In the genomic region with DNA sequence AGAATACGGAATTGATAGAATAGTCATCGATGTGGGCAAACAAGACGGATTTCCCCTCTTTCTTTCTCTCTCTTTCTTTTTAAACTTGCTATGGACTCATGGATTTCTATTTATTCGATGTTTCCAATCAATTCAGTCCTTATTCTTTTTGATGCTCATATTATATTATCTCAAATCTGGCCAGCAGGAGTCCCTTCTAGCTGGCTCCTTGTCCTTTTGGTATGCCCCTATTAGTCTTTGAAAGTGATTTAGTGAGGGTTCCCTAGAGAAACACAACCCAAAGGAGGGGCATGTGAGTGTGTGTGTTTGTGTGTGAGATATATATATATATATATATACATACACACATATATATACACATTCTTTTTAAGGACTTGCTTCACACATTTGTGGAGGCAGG, we compare ENCODE assay signal across 1 cellular context.
TF ChIP-seq lines count a peak whose summit lies in the region.

No MANE protein-coding gene starts in this region.

TF ChIP-seq in IMR-90, 13 proteins besides CTCF, POLR2A, EP300 and RAD21 (continued from another document):
- TF ChIP-seq CEBPB (IDR thresholded peaks at IDR 0.05; ENCODE audit: low read depth, low read length) (no peak), MXI1 (IDR thresholded peaks at IDR 0.05; ENCODE audit: borderline replicate concordance, low read depth, low read length) (no peak), FOS (IDR thresholded peaks at IDR 0.05; ENCODE audit: low read depth, low read length) (no peak), MAFK (IDR thresholded peaks at IDR 0.05; ENCODE audit: low read depth, low read length) (no peak), SMC3 (IDR thresholded peaks at IDR 0.05; ENCODE audit: low read depth, low read length) (no peak), RFX5 (IDR thresholded peaks at IDR 0.05; ENCODE audit: low read depth, low read length) (no peak), NFE2L2 (IDR thresholded peaks at IDR 0.05; ENCODE audit: low read depth, low read length) (no peak), BHLHE40 (IDR thresholded peaks at IDR 0.05; ENCODE audit: low read depth, low read length) (no peak)
- TF ChIP-seq, protein P1, sequence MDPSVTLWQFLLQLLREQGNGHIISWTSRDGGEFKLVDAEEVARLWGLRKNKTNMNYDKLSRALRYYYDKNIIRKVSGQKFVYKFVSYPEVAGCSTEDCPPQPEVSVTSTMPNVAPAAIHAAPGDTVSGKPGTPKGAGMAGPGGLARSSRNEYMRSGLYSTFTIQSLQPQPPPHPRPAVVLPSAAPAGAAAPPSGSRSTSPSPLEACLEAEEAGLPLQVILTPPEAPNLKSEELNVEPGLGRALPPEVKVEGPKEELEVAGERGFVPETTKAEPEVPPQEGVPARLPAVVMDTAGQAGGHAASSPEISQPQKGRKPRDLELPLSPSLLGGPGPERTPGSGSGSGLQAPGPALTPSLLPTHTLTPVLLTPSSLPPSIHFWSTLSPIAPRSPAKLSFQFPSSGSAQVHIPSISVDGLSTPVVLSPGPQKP (IDR thresholded peaks at IDR 0.05; ENCODE audit: borderline replicate concordance, low read depth, low read length), result no peak
- TF ChIP-seq, protein P2, sequence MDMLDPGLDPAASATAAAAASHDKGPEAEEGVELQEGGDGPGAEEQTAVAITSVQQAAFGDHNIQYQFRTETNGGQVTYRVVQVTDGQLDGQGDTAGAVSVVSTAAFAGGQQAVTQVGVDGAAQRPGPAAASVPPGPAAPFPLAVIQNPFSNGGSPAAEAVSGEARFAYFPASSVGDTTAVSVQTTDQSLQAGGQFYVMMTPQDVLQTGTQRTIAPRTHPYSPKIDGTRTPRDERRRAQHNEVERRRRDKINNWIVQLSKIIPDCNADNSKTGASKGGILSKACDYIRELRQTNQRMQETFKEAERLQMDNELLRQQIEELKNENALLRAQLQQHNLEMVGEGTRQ (IDR thresholded peaks at IDR 0.05; ENCODE audit: low read depth, low read length), result no peak
